11 cellular contexts compared by ENCODE assay signal in the genomic region with DNA sequence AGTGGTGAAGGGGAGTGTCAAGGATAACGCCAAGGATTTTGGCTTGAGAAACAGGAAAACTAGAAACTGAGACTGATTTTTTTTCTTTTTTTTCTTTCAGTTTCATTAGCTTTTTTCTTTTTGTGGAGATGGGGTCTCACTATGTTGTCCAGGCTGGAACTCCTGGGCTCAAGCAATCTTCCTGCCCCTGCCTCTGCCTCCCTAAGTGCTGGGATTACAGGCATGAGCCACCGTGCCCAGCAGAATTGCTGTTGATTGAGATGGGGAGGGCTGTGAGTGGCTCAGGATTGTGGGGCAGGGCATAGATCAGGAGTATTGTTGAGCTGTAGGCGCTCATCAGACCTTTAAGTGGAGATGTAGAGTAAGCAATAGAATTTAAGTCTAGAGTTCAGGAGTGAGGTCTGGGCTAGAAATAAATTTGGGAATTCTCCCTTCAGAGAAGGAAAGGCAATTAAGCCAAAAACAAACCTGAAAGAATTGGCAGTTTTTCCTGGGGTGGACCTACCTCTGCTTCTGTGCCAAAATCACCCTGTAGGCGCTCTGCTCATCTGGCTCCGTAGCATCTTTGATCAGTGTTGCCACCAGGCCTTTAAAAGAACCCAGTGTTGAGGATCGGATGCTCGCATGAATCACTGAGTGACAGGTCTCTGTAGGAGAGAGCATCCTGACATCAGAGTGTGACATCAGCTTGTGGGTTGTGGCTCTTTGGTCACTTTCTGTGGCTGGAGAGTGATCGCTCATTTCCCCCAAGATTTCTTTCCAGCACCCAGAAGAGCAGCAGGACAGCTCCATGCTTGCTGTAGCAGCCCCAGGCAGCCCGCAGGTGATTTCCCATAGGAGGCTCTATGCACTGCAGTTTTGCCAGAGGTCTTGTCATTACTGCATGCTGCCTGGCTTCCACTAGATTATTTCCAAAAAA. TPM values are rescaled to one million over a fixed set of nuclear protein-coding genes. Genes with fewer than 3 reads are reported as not detected.
A peak's percentile ranks its signal among the peaks of the same experiment; 100 is the strongest.
DNase-seq lines count a peak whose midpoint lies in the region; ATAC-seq and TF ChIP-seq lines count a peak whose summit lies in the region.
"Had no signal": no experiment of that assay in that cellular context is flagged by ENCODE, and none has a peak within 500 bp of the region (broad histone marks: within the 10 kb centered on the region; RNA-seq: fewer than 3 reads in every experiment).

No MANE protein-coding gene starts in this region.

- H3K27me3 ChIP-seq in GM06990 (replicated peaks; ENCODE audit: control insufficient read depth, insufficient read depth, low read length) (no peaks in the 10 kb centered on the region), thyroid gland (no peaks in the 10 kb centered on the region)

- H3K4me1 Mint-ChIP-seq in HFFc6 (ENCODE audit: low read depth): peaks cover 20% of the 10 kb centered on the region; the same call in 1 of the 2 replicates

- peaks cover 2% of the 10 kb centered on the region; the same call in 1 of the 2 replicates for H3K27me3 Mint-ChIP-seq in HFFc6 (ENCODE audit: insufficient read depth)
- H3K27me3 Mint-ChIP-seq: progenitor cell of endocrine pancreas had no signal

- TF ChIP-seq CTCF in GM06990 (IDR thresholded peaks at IDR 0.05; ENCODE audit: insufficient read depth, low read length, poor library complexity, severe bottlenecking): no peak
- no peak for TF ChIP-seq CTCF in HFFc6 (IDR thresholded peaks at IDR 0.05)
- TF ChIP-seq CTCF in thyroid gland (IDR thresholded peaks at IDR 0.05): no peak

- DNase-seq in GM06990 (ENCODE audit: extremely low read depth, insufficient read length): peak; percentile 31
- DNase-seq in HFFc6: peak; percentile 18
- peak; percentile 74 for DNase-seq in activated CD8-positive, alpha-beta memory T cell treated with anti-CD3 and anti-CD28 coated beads, Interleukin-2, amount 50 U/mL, for 48 hours
- DNase-seq in myocyte (ENCODE audit: low read depth): peak; percentile 83
- no peak for DNase-seq in thyroid gland
- DNase-seq in NCI-H345 (lab: John Stamatoyannopoulos, UW): no peak
- DNase-seq: NCI-H1048 had no signal

- H3K4me3 ChIP-seq in GM06990 (replicated peaks; ENCODE audit: low read depth, low read length) (no peak overlapping the region), thyroid gland (replicated peaks in 1 of 3) (no peak overlapping the region)

- TF ChIP-seq POLR2A in thyroid gland (IDR thresholded peaks at IDR 0.05): no peak

- H3K27ac ChIP-seq in thyroid gland: no peak overlapping the region

- H3K36me3 ChIP-seq in GM06990 (ENCODE audit: control insufficient read depth, insufficient read depth, low read length) (no peaks in the 10 kb centered on the region), thyroid gland (no peaks in the 10 kb centered on the region)

- H3K9me3 Mint-ChIP-seq in HFFc6: no peaks in the 10 kb centered on the region

- no peak for ATAC-seq in GM19351 (IDR thresholded peaks at IDR 0.05; ENCODE audit: unreplicated experiment)
- no peak for ATAC-seq in HG03025 (IDR thresholded peaks at IDR 0.05; ENCODE audit: low FRiP score, unreplicated experiment)
- ATAC-seq: Panc1 had no signal

- no peaks in the 10 kb centered on the region for H3K9me3 ChIP-seq in thyroid gland

- H3K36me3 Mint-ChIP-seq in HFFc6 (ENCODE audit: low read depth): no peaks in the 10 kb centered on the region

- intact Hi-C loops in thyroid gland (cut with DNase I): no loop called here

- H3K27ac Mint-ChIP-seq in HFFc6: no peak overlapping the region
- H3K27ac Mint-ChIP-seq: progenitor cell of endocrine pancreas had no signal

- H3K4me1 ChIP-seq in thyroid gland: peaks cover 4 to 12% of the 10 kb centered on the region in 2 donors

- no peak overlapping the region for H3K4me3 Mint-ChIP-seq in HFFc6

- WGBS in thyroid gland, 2 donors: 85 to 89% methylated on average over 9 of the region's 9 CpGs

RNA-seq across cellular contexts. Expression of a gene that starts 15.8 kb away (rescaled TPM):
- 10 to 100 TPM in 5 of 6 experiments, 1 to 10 TPM in 1; 8.5 to 21.4 (median 15.9) TPM for total RNA-seq in HFFc6 (2021; fragmentation: NEBNext Ultra II Directional; extraction: Animal tissue kit (Norgen Biotek cat#: 25700))
- total RNA-seq in myocyte: 5.1 and 5.7 TPM in 2 replicates
- polyA plus RNA-seq in myocyte (2012): 17.7 TPM
- total RNA-seq in thyroid gland: 1 to 10 TPM; 7.3 to 9.5 (median 8.4) TPM

Comparison
In these comparisons a context has a peak if more than half of its experiments do, and no peak if none do; other contexts are left out.
1. DNase-seq: peak in GM06990 (single experiment), HFFc6 (single experiment), activated CD8-positive, alpha-beta memory T cell treated with anti-CD3 and anti-CD28 coated beads, Interleukin-2, amount 50 U/mL, for 48 hours (single experiment) and myocyte (single experiment); none in thyroid gland (0 of 2) and NCI-H345 (single experiment).